In genomic region chr1:39195166-39196111, GRCh38 we compare ENCODE assay signal across 8 cellular contexts. TPM values are rescaled to one million over a fixed set of nuclear protein-coding genes. Genes with fewer than 3 reads are reported as not detected.
DNase-seq lines count a peak whose midpoint lies in the region; ATAC-seq and TF ChIP-seq lines count a peak whose summit lies in the region.

No MANE protein-coding gene starts in this region.

- no peak overlapping the region for H2BK5ac ChIP-seq in trophoblast cell (ENCODE audit: low read depth, low read length, poor library complexity)

- no peak overlapping the region for H4K12ac ChIP-seq in trophoblast cell (ENCODE audit: low read depth, low read length)

- intact Hi-C loops in right lobe of liver (cut with DNase I), result loop anchor here in 1 of 2 donors (10.0 kb wide), 1 partner anchor 59 kb away; no protein-coding TSS in a partner anchor

- no peaks in the 10 kb centered on the region for H3K27me3 Mint-ChIP-seq in nephron (ENCODE audit: low read depth)

- no peak overlapping the region for H2BK120ac ChIP-seq in trophoblast cell (ENCODE audit: insufficient read depth, low read length, poor library complexity)

- H3K4ac ChIP-seq in trophoblast cell (ENCODE audit: low read depth, low read length), result no peak overlapping the region

- peaks cover 15% of the 10 kb centered on the region for H3K79me1 ChIP-seq in trophoblast cell (ENCODE audit: low read length)

- no peak overlapping the region for H3K4me3 Mint-ChIP-seq in nephron

- no peaks in the 10 kb centered on the region for H3K9me3 ChIP-seq in BLaER1 treated with 17β-estradiol and CSF1 and Interleukin-3, amounts not matched to agents 10 nM and 100 nM (replicated peaks in 1 of 11)
- H3K9me3 ChIP-seq in MM.1S (replicated peaks; ENCODE audit: insufficient read depth, low read length) (no peaks in the 10 kb centered on the region), right lobe of liver (no peaks in the 10 kb centered on the region), trophoblast cell (ENCODE audit: insufficient read depth, low read depth, low read length) (no peaks in the 10 kb centered on the region)

- H3K79me2 ChIP-seq in MM.1S (ENCODE audit: low read length) (peaks cover 27% of the 10 kb centered on the region), trophoblast cell (ENCODE audit: control insufficient read depth, insufficient read depth, low read length, poor library complexity) (peaks cover 10% of the 10 kb centered on the region)

- no peaks in the 10 kb centered on the region for H3K36me3 ChIP-seq in BLaER1 treated with 17β-estradiol and CSF1 and Interleukin-3, amounts not matched to agents 10 nM and 100 nM
- H3K36me3 ChIP-seq in MM.1S (replicated peaks; ENCODE audit: insufficient read depth, low read length), result no peaks in the 10 kb centered on the region
- no peaks in the 10 kb centered on the region for H3K36me3 ChIP-seq in right lobe of liver
- H3K36me3 ChIP-seq in trophoblast cell (ENCODE audit: control insufficient read depth in 1 of 2, insufficient read depth in 2 of 2, low read length in 2 of 2), result no peaks in the 10 kb centered on the region

- no peaks in the 10 kb centered on the region for H3K27me3 ChIP-seq in BLaER1 treated with 17β-estradiol and CSF1 and Interleukin-3, amounts not matched to agents 10 nM and 100 nM
- H3K27me3 ChIP-seq in MM.1S (replicated peaks; ENCODE audit: insufficient read depth, low read length) (no peaks in the 10 kb centered on the region), right lobe of liver (no peaks in the 10 kb centered on the region), trophoblast cell (ENCODE audit: insufficient read depth, low read length) (no peaks in the 10 kb centered on the region)

- H3K4me2 ChIP-seq in BLaER1 treated with 17β-estradiol and CSF1 and Interleukin-3, amounts not matched to agents 10 nM and 100 nM, result peak overlapping the region; percentile 79 to 97 (median 90)
- H3K4me2 ChIP-seq in MM.1S (ENCODE audit: low read depth, low read length) (peak overlapping the region; percentile 84; the same call in 1 of the 2 replicates), trophoblast cell (ENCODE audit: low read length) (no peak overlapping the region)

- H3K27ac Mint-ChIP-seq in nephron, result peak overlapping the region; percentile 60 to 72 (median 71)

- peak overlapping the region in 6 of 10 experiments; percentile 17 to 54 (median 48); a peak in 6 of 20 replicates for H3K4me3 ChIP-seq in BLaER1 treated with 17β-estradiol and CSF1 and Interleukin-3, amounts not matched to agents 10 nM and 100 nM
- no peak overlapping the region for H3K4me3 ChIP-seq in MM.1S (ENCODE audit: low read length)
- H3K4me3 ChIP-seq in right lobe of liver, result no peak overlapping the region
- H3K4me3 ChIP-seq in trophoblast cell (ENCODE audit: low read depth, low read length), result no peak overlapping the region

- no peak overlapping the region for H2AK5ac ChIP-seq in trophoblast cell (ENCODE audit: low read length)

- no peak for TF ChIP-seq POLR2A in right lobe of liver (IDR thresholded peaks at IDR 0.05)

- no peaks in the 10 kb centered on the region for H3K9me2 ChIP-seq in MM.1S (replicated peaks; ENCODE audit: insufficient read depth, low read length)

- H3K27ac ChIP-seq in BLaER1 treated with 17β-estradiol and CSF1 and Interleukin-3, amounts not matched to agents 10 nM and 100 nM, result peak overlapping the region; percentile 26 to 97 (median 94); a peak in 21 of 22 replicates
- H3K27ac ChIP-seq in MM.1S (ENCODE audit: low read length) (peak overlapping the region; percentile 86; the same call in 1 of the 2 replicates), right lobe of liver (peak overlapping the region in 1 of 3 donors; percentile 29), trophoblast cell (ENCODE audit: low read depth, low read length) (no peak overlapping the region)

- H2BK12ac ChIP-seq in trophoblast cell (ENCODE audit: low read length), result no peak overlapping the region

- peak overlapping the region; percentile 11 to 86 (median 81); a peak in 19 of 22 replicates for H3K9ac ChIP-seq in BLaER1 treated with 17β-estradiol and CSF1 and Interleukin-3, amounts not matched to agents 10 nM and 100 nM
- H3K9ac ChIP-seq in MM.1S (ENCODE audit: low read length) (no peak overlapping the region), trophoblast cell (ENCODE audit: low read length) (no peak overlapping the region)

- peaks cover 0 to 59% (median 3%) of the 10 kb centered on the region in 11 experiments; a peak in 8 of 22 replicates for H4K20me1 ChIP-seq in BLaER1 treated with 17β-estradiol and CSF1 and Interleukin-3, amounts not matched to agents 10 nM and 100 nM
- no peaks in the 10 kb centered on the region for H4K20me1 ChIP-seq in MM.1S (ENCODE audit: insufficient read depth, low read length)

- H3K36me3 Mint-ChIP-seq in nephron (ENCODE audit: low read depth), result no peaks in the 10 kb centered on the region

- TF ChIP-seq CTCF in MM.1S (IDR thresholded peaks at IDR 0.05; ENCODE audit: low read length), result no peak
- TF ChIP-seq CTCF in nephron (IDR thresholded peaks at IDR 0.05; ENCODE audit: unreplicated experiment in 3 of 3), result no peak
- no peak for TF ChIP-seq CTCF in right lobe of liver (IDR thresholded peaks at IDR 0.05)

- DNase-seq in MM.1S (no peak), right lobe of liver (no peak), epidermal melanocyte (ENCODE audit: insufficient read length, low spot score) (no peak), NK-92 (lab: John Stamatoyannopoulos, UW; ENCODE audit: unreplicated experiment) (no peak), trophoblast cell (no peak)
- peak; percentile 66 for DNase-seq in central memory CD4-positive, alpha-beta T cell

- peaks cover 21% of the 10 kb centered on the region for H3F3A ChIP-seq in MM.1S (ENCODE audit: insufficient read depth, low read length)

- H2AFZ ChIP-seq in MM.1S (ENCODE audit: low read length) (no peak overlapping the region), trophoblast cell (ENCODE audit: insufficient read depth, low read length, poor library complexity) (no peak overlapping the region)

- H3K18ac ChIP-seq in trophoblast cell (ENCODE audit: low read length), result no peak overlapping the region

- no peak overlapping the region for H3K14ac ChIP-seq in trophoblast cell (ENCODE audit: low read length)

- WGBS in right lobe of liver (ENCODE audit: insufficient coverage, low coverage, low lambda C conversion rate, missing lambda C conversion rate), result 48% methylated on average over 5 of the region's 5 CpGs
- WGBS in trophoblast cell (ENCODE audit: extremely low coverage, insufficient coverage, insufficient read length), result no CpG with 5 or more reads among the region's 5 CpGs

- ATAC-seq in right lobe of liver, result no peak

- H3K23ac ChIP-seq in trophoblast cell (ENCODE audit: low read length), result no peak overlapping the region

- peaks cover 80 to 96% (median 91%) of the 10 kb centered on the region in 10 experiments for H3K4me1 ChIP-seq in BLaER1 treated with 17β-estradiol and CSF1 and Interleukin-3, amounts not matched to agents 10 nM and 100 nM
- peaks cover 45% of the 10 kb centered on the region for H3K4me1 ChIP-seq in MM.1S (ENCODE audit: low read length)
- H3K4me1 ChIP-seq in right lobe of liver, result peaks cover 0 to 53% (median 18%) of the 10 kb centered on the region in 4 donors
- H3K4me1 ChIP-seq in trophoblast cell (ENCODE audit: control insufficient read depth in 1 of 2, insufficient read depth in 2 of 2, low read length in 2 of 2), result peaks cover 11 to 12% of the 10 kb centered on the region in 2 experiments

- H4K8ac ChIP-seq in trophoblast cell (ENCODE audit: low read depth, low read length), result no peak overlapping the region

- no peak overlapping the region for H4K91ac ChIP-seq in trophoblast cell (ENCODE audit: low read depth, low read length)

- H3K4me1 Mint-ChIP-seq in nephron, result peaks cover 49% of the 10 kb centered on the region

- H3K9me3 Mint-ChIP-seq in nephron, result no peaks in the 10 kb centered on the region

RNA-seq across cellular contexts. Expression of gene MACF1, which starts 9.1 kb away (rescaled TPM):
- 100 to 1,000 TPM in 3 of 6 experiments, 10 to 100 TPM in 3; 78.4 to 141 (median 100) TPM for total RNA-seq in right lobe of liver
- polyA plus RNA-seq in trophoblast cell (2013), result 51.7 and 53.8 TPM in 2 replicates

Comparison
In these comparisons a context has a peak if more than half of its experiments do, and no peak if none do; other contexts are left out.
1. H3K4me3 ChIP-seq: peak in BLaER1 treated with 17β-estradiol and CSF1 and Interleukin-3, amounts not matched to agents 10 nM and 100 nM (6 of 10); none in MM.1S (single experiment), right lobe of liver (0 of 3) and trophoblast cell (single experiment).
2. H3K9ac ChIP-seq: peak in BLaER1 treated with 17β-estradiol and CSF1 and Interleukin-3, amounts not matched to agents 10 nM and 100 nM (11 of 11); none in MM.1S (single experiment) and trophoblast cell (single experiment).